ENCODE assay signal across 8 cellular contexts in the genomic region with DNA sequence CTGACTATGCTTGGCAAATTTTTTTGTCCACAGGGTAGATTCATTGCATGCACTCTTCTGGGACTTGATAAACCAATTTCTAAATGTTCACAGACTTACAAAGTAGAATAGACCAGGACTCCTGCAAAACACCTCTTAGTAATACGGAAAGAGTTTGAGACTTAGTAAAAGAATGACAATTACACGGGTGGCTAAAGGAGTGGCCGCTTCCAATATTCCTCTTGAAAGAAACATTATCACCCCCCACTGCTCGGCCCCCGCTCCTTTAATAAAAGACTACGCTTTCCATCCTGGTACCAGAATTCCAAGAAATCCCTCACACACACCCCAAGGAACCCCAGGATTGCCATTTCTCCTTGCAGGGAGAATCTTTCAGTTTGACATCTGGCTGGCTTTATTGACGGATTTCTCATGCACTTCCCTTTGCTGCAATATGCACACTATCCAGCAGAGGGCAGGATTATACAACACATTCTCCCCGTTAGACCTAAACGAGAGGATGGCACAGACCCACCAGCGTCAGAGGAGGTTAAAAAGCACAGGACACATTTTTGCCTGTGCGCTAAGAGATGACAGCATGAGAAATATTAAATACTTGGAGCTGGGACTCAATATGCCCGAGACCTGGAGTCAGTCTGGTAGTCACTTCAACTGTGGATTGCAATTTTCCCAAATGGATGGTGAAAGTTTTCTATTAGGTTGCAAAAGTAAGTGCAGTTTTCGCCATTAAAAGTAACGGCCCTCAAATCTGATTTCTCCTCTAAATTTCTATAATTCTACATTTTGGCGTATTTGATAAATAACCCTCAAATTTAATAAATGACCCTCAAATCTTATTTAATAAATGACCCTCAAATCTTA. TPM values are rescaled to one million over a fixed set of nuclear protein-coding genes. Genes with fewer than 3 reads are reported as not detected.
DNase-seq lines count a peak whose midpoint lies in the region; ATAC-seq, FAIRE-seq and TF ChIP-seq lines count a peak whose summit lies in the region.

No MANE protein-coding gene starts in this region.

- intact Hi-C loops in activated B cell treated with CpG ODN at 0.5 μM for 24 hours (cut with micrococcal nuclease) (loop anchor here (1.0 to 5.0 kb wide), 4 partner anchors 296 to 562 kb away; no protein-coding TSS in a partner anchor), kidney (cut with DNase I) (loop anchor here (5.0 kb wide), 1 partner anchor 302 kb away; no protein-coding TSS in a partner anchor)

- H3K9me3 ChIP-seq in DND-41 (ENCODE audit: insufficient read depth, low read length, severe bottlenecking) (no peaks in the 10 kb centered on the region), kidney (ENCODE audit: control insufficient read depth in 1 of 2, low read length in 2 of 2) (no peaks in the 10 kb centered on the region)

- H3K4me1 ChIP-seq in DND-41 (ENCODE audit: insufficient read depth, low read length) (no peaks in the 10 kb centered on the region), kidney (ENCODE audit: control insufficient read depth in 1 of 2, insufficient read depth in 1 of 2, low read depth in 1 of 2, low read length in 2 of 2) (no peaks in the 10 kb centered on the region)

- peak; percentile 65 for DNase-seq in DND-41
- peak; percentile 47 for DNase-seq in NCI-H2171 (lab: John Stamatoyannopoulos, UW)
- DNase-seq in activated B cell treated with CpG ODN at 0.5 μM for 24 hours = no peak
- peak; percentile 80 to 86 for DNase-seq in cardiac fibroblast (ENCODE audit: low read depth in 2 of 2)
- no peak for DNase-seq in kidney
- DNase-seq in stimulated activated CD4-positive, alpha-beta T cell treated with anti-CD3 and anti-CD28 coated beads, Interleukin-1b, Interleukin-23, amount 100 ng/mL, for 48 hours = peak; percentile 49
- no peak for DNase-seq in OCI-M2 (lab: John Stamatoyannopoulos, UW; ENCODE audit: unreplicated experiment)

- H2AFZ ChIP-seq in DND-41 (ENCODE audit: low read depth, low read length) = no peak overlapping the region

- H3K4me3 ChIP-seq in DND-41 (ENCODE audit: low read depth in 1 of 2, low read length in 2 of 2) = no peak overlapping the region
- no peak overlapping the region for H3K4me3 ChIP-seq in cardiac fibroblast (replicated peaks in 1 of 2; ENCODE audit: low read depth in 2 of 2, low read length in 2 of 2)
- no peak overlapping the region for H3K4me3 ChIP-seq in kidney (ENCODE audit: low read length in 2 of 2)

- no peak overlapping the region for H3K9ac ChIP-seq in DND-41 (ENCODE audit: low read depth, low read length)
- no peak overlapping the region for H3K9ac ChIP-seq in kidney (ENCODE audit: low read length in 2 of 2)

- peak; percentile 97 for TF ChIP-seq CTCF in DND-41 (IDR thresholded peaks at IDR 0.05; ENCODE audit: borderline replicate concordance, extremely low read depth, low read length, poor library complexity, severe bottlenecking)
- TF ChIP-seq CTCF in activated B cell treated with CpG ODN at 0.5 μM for 24 hours (IDR thresholded peaks at IDR 0.05) = peak; percentile 32
- TF ChIP-seq CTCF in cardiac fibroblast (IDR thresholded peaks at IDR 0.05; ENCODE audit: low read depth, low read length) = peak; percentile 83
- TF ChIP-seq CTCF in kidney (IDR thresholded peaks at IDR 0.05; ENCODE audit: borderline replicate concordance, extremely low read depth, insufficient read depth) = peak; percentile 95

- H3K79me2 ChIP-seq in DND-41 (ENCODE audit: insufficient read depth, low read length) = no peaks in the 10 kb centered on the region

- FAIRE-seq in kidney (lab: Jason Lieb, UNC) = peak; percentile 19

- no peaks in the 10 kb centered on the region for H3K9me3 Mint-ChIP-seq in activated B cell treated with CpG ODN at 0.5 μM for 24 hours

- no peaks in the 10 kb centered on the region for H3K27me3 Mint-ChIP-seq in activated B cell treated with CpG ODN at 0.5 μM for 24 hours

- peak; percentile 83 for ATAC-seq in DND-41 (ENCODE audit: insufficient read depth, low read depth)
- peak; percentile 61 for ATAC-seq in HG02623 (IDR thresholded peaks at IDR 0.05; ENCODE audit: unreplicated experiment)
- peak; percentile 62 for ATAC-seq in activated B cell treated with CpG ODN at 0.5 μM for 24 hours (ENCODE audit: low read depth)

- CTCF ChIA-PET in activated B cell treated with CpG ODN at 0.5 μM for 24 hours (lab: Charles Lee) = interaction anchor here (0.6 to 2.2 kb wide), 5 partner anchors 293 to 327 kb away, joined by 3 to 21 read pairs (median 5); no protein-coding TSS in a partner anchor

- POLR2A ChIA-PET in activated B cell treated with CpG ODN at 0.5 μM for 24 hours (lab: Charles Lee) = no interaction called here

- H3K36me3 ChIP-seq in DND-41 (ENCODE audit: insufficient read depth, low read length) = no peaks in the 10 kb centered on the region
- H3K36me3 ChIP-seq in kidney (ENCODE audit: control insufficient read depth in 1 of 2, insufficient read depth in 2 of 2, low read length in 2 of 2) = no peaks in the 10 kb centered on the region

- H4K20me1 ChIP-seq in DND-41 (ENCODE audit: insufficient read depth, low read length) = no peaks in the 10 kb centered on the region

- no peaks in the 10 kb centered on the region for H3K27me3 ChIP-seq in DND-41 (ENCODE audit: insufficient read depth, low read length, poor library complexity)

- H3K4me2 ChIP-seq in DND-41 (ENCODE audit: insufficient read depth, low read length) = no peak overlapping the region

- no peak overlapping the region for H3K27ac ChIP-seq in DND-41 (ENCODE audit: low read length)
- no peak overlapping the region for H3K27ac ChIP-seq in kidney (ENCODE audit: low read depth in 2 of 2, low read length in 2 of 2)

- H3K4me3 Mint-ChIP-seq in activated B cell treated with CpG ODN at 0.5 μM for 24 hours = no peak overlapping the region

- peaks cover 8% of the 10 kb centered on the region for H3K4me1 Mint-ChIP-seq in activated B cell treated with CpG ODN at 0.5 μM for 24 hours

- H3K36me3 Mint-ChIP-seq in activated B cell treated with CpG ODN at 0.5 μM for 24 hours (ENCODE audit: low read depth) = no peaks in the 10 kb centered on the region

- no peak overlapping the region for H3K27ac Mint-ChIP-seq in activated B cell treated with CpG ODN at 0.5 μM for 24 hours

RNA-seq across cellular contexts. Expression of gene NUDT7, which starts 46.6 kb away (rescaled TPM):
- total RNA-seq in activated B cell treated with CpG ODN at 0.5 μM for 24 hours = 4.0 and 4.7 TPM in 2 replicates
- 7.6 TPM for total RNA-seq in kidney
- polyA plus RNA-seq in kidney (ENCODE audit: insufficient read depth, low read depth, low replicate concordance) = 43.8 TPM

Comparison
In these comparisons a context has a peak if more than half of its experiments do, and no peak if none do; other contexts are left out.
1. DNase-seq: peak in DND-41 (single experiment), NCI-H2171 (single experiment), cardiac fibroblast (2 of 2) and stimulated activated CD4-positive, alpha-beta T cell treated with anti-CD3 and anti-CD28 coated beads, Interleukin-1b, Interleukin-23, amount 100 ng/mL, for 48 hours (single experiment); none in activated B cell treated with CpG ODN at 0.5 μM for 24 hours (single experiment), kidney (single experiment) and OCI-M2 (single experiment).
2. CTCF ChIP-seq: peak in every context shown above with its lines; median percentile 97 in DND-41; 95 in kidney; 83 in cardiac fibroblast; 32 in activated B cell treated with CpG ODN at 0.5 μM for 24 hours.
3. Peak in every context shown above with its lines, with median percentiles within 50 percentile points of each other: ATAC-seq.